In the genomic region with DNA sequence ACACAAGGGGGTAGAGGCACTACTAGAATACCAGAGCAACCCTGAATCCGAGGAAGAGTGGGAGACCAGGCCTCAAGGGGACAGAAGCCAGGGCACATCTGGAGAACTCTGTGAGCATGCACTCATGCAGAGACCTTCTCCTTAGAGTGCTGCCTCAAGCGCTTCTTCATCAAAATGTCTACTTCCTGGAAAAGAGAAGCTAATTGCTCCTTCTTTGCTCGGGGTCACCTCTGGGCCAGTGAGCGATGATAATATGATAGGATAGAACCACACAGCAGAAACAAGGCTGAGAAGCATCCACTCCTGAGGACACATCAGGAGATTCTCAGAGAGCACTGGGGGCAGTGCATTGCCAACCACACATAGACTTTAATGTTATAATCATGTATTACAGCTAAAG, we compare ENCODE assay signal across 19 cellular contexts. TPM values are rescaled to one million over a fixed set of nuclear protein-coding genes. Genes with fewer than 3 reads are reported as not detected.
DNase-seq lines count a peak whose midpoint lies in the region; ATAC-seq and TF ChIP-seq lines count a peak whose summit lies in the region.
"Had no signal": no experiment of that assay in that cellular context is flagged by ENCODE, and none has a peak within 500 bp of the region (broad histone marks: within the 10 kb centered on the region; RNA-seq: fewer than 3 reads in every experiment).

No MANE protein-coding gene starts in this region.

- H3K36me3 Mint-ChIP-seq in CD14-positive monocyte: no peaks in the 10 kb centered on the region
- no peaks in the 10 kb centered on the region for H3K36me3 Mint-ChIP-seq in mesothelial cell of epicardium
- H3K36me3 Mint-ChIP-seq in Calu3 (ENCODE audit: insufficient read depth, unreplicated experiment): no peaks in the 10 kb centered on the region
- H3K36me3 Mint-ChIP-seq: CD8-positive, alpha-beta memory T cell had no signal

- no peak for TF ChIP-seq EP300 in suprapubic skin (IDR thresholded peaks at IDR 0.05)

- H3K27me3 ChIP-seq in HL-60 (ENCODE audit: insufficient read depth, poor library complexity, severe bottlenecking) (no peaks in the 10 kb centered on the region), suprapubic skin (no peaks in the 10 kb centered on the region)
- H3K27me3 ChIP-seq: SJCRH30 had no signal

- H3K9me3 Mint-ChIP-seq in CD14-positive monocyte (peaks cover 0 to 2% (median 0%) of the 10 kb centered on the region in 7 donors), mesothelial cell of epicardium (peaks cover 4% of the 10 kb centered on the region), Calu3 (ENCODE audit: low read depth, unreplicated experiment) (no peaks in the 10 kb centered on the region)
- H3K9me3 Mint-ChIP-seq: CD8-positive, alpha-beta memory T cell had no signal

- ATAC-seq in GM18519 (IDR thresholded peaks at IDR 0.05; ENCODE audit: low FRiP score, unreplicated experiment): no peak
- ATAC-seq: Panc1 had no signal

- H3K27me3 Mint-ChIP-seq in CD14-positive monocyte (ENCODE audit: low read depth in 3 of 3) (peaks cover 0 to 1% (median 0%) of the 10 kb centered on the region in 3 donors), mesothelial cell of epicardium (ENCODE audit: low read depth) (no peaks in the 10 kb centered on the region), Calu3 (ENCODE audit: unreplicated experiment) (no peaks in the 10 kb centered on the region)
- H3K27me3 Mint-ChIP-seq: CD8-positive, alpha-beta memory T cell had no signal

- H3K27ac Mint-ChIP-seq in CD14-positive monocyte: peak overlapping the region; percentile 88 to 94 (median 92)
- peak overlapping the region; percentile 25 for H3K27ac Mint-ChIP-seq in mesothelial cell of epicardium
- no peak overlapping the region for H3K27ac Mint-ChIP-seq in Calu3 (ENCODE audit: unreplicated experiment)
- H3K27ac Mint-ChIP-seq: CD8-positive, alpha-beta memory T cell had no signal

- BruUV-seq in Calu3 (replicated peaks; lab: Mats Ljungman, UMichigan): no TSS peak

- no peak overlapping the region for H3K4me3 ChIP-seq in HL-60 (replicated peaks; ENCODE audit: insufficient read depth, low read length)
- H3K4me3 ChIP-seq in suprapubic skin: no peak overlapping the region
- H3K4me3 ChIP-seq: SJCRH30 had no signal

- WGBS in suprapubic skin: 73% methylated on average over 4 of the region's 4 CpGs

- H3K4me3 Mint-ChIP-seq in CD14-positive monocyte (peak overlapping the region in 1 of 2 donors; percentile 15), mesothelial cell of epicardium (no peak overlapping the region), Calu3 (ENCODE audit: low read depth, unreplicated experiment) (no peak overlapping the region)
- H3K4me3 Mint-ChIP-seq: CD8-positive, alpha-beta memory T cell had no signal

- H3K4me1 Mint-ChIP-seq in CD14-positive monocyte (peaks cover 71% of the 10 kb centered on the region), mesothelial cell of epicardium (peaks cover 3% of the 10 kb centered on the region), Calu3 (ENCODE audit: low read depth, unreplicated experiment) (peaks cover 10% of the 10 kb centered on the region)

- no peaks in the 10 kb centered on the region for H3K9me3 ChIP-seq in suprapubic skin
- H3K9me3 ChIP-seq: SJCRH30 had no signal

- H3K4me1 ChIP-seq in suprapubic skin: no peaks in the 10 kb centered on the region
- H3K4me1 ChIP-seq: SJCRH30 had no signal

- H3K27ac ChIP-seq in HL-60 (replicated peaks): peak overlapping the region; percentile 69
- no peak overlapping the region for H3K27ac ChIP-seq in suprapubic skin
- H3K27ac ChIP-seq: SJCRH30 had no signal

- TF ChIP-seq POLR2A in suprapubic skin (IDR thresholded peaks at IDR 0.05): no peak

- intact Hi-C loops in CD14-positive monocyte (cut with micrococcal nuclease): no loop called here
- intact Hi-C loops in Calu3 (cut with micrococcal nuclease; ENCODE audit: unreplicated experiment): no loop called here

- H3K36me3 ChIP-seq in suprapubic skin: no peaks in the 10 kb centered on the region
- H3K36me3 ChIP-seq: SJCRH30 had no signal

- CTCF ChIA-PET in Calu3 (lab: Charles Lee): interaction anchor here (0.7 kb wide), 1 partner anchor 28 kb away, joined by 5 read pairs; no protein-coding TSS in a partner anchor

- no peak for TF ChIP-seq CTCF in CD14-positive monocyte (IDR thresholded peaks at IDR 0.05)
- no peak for TF ChIP-seq CTCF in HL-60 (IDR thresholded peaks at IDR 0.05; ENCODE audit: insufficient read depth, low read length)
- no peak for TF ChIP-seq CTCF in mesothelial cell of epicardium (IDR thresholded peaks at IDR 0.05; ENCODE audit: unreplicated experiment)
- no peak for TF ChIP-seq CTCF in Calu3 (IDR thresholded peaks at IDR 0.05; ENCODE audit: unreplicated experiment)
- no peak for TF ChIP-seq CTCF in suprapubic skin (IDR thresholded peaks at IDR 0.05)

- peak; percentile 47 for DNase-seq in CD14-positive monocyte (ENCODE audit: low spot score)
- DNase-seq in HL-60 (ENCODE audit: low read depth in 1 of 2, low spot score in 1 of 2): peak in 1 of 2 experiments; percentile 13
- DNase-seq in NCI-H69 (lab: John Stamatoyannopoulos, UW): peak; percentile 56
- DNase-seq in mesothelial cell of epicardium (ENCODE audit: low spot score in 2 of 2, unreplicated experiment in 2 of 2): no peak
- no peak for DNase-seq in Calu3
- DNase-seq in suprapubic skin (ENCODE audit: low spot score in 2 of 2): no peak
- DNase-seq: C1 segment of cervical spinal cord; CD8-positive, alpha-beta memory T cell; EL; H7; MM.1S; NCI-H1417; NCI-H187 treated with DMSO at 0.1 percent for 48 hours; NCI-H2107; NCI-H510A; NCI-H748 treated with DMSO at 0.1 percent for 48 hours; SJCRH30 had no signal

RNA-seq across cellular contexts. Expression of gene LMNB1, which starts 23.7 kb away (rescaled TPM):
- polyA plus RNA-seq in CD14-positive monocyte: 10 to 100 TPM; 18.0 to 33.0 TPM
- 79.9 to 85.2 TPM (median 84.4 TPM) in 3 replicates for total RNA-seq in mesothelial cell of epicardium
- total RNA-seq in Calu3 (2022): 128 and 153 TPM in 2 replicates
- total RNA-seq in suprapubic skin: 10 to 100 TPM; 12.1 to 18.3 (median 14.6) TPM

Comparison
In these comparisons a context has a peak if more than half of its experiments do, and no peak if none do; other contexts are left out.
1. DNase-seq: peak in CD14-positive monocyte (single experiment) and NCI-H69 (single experiment); none in mesothelial cell of epicardium (0 of 2), Calu3 (single experiment) and suprapubic skin (0 of 2).